Comparison of ENCODE assay signal across 9 cellular contexts in genomic region chr5:108818613-108819272, GRCh38.
DNase-seq lines count a peak whose midpoint lies in the region; ATAC-seq and TF ChIP-seq lines count a peak whose summit lies in the region.
"Had no signal": no experiment of that assay in that cellular context is flagged by ENCODE, and none has a peak within 500 bp of the region (broad histone marks: within the 10 kb centered on the region; RNA-seq: fewer than 3 reads in every experiment).

No MANE protein-coding gene starts in this region.

- H3K27me3 ChIP-seq in AG04450 (ENCODE audit: control insufficient read depth, insufficient read depth, low read length), result no peaks in the 10 kb centered on the region
- no peaks in the 10 kb centered on the region for H3K27me3 ChIP-seq in adipocyte (replicated peaks; ENCODE audit: control insufficient read depth, insufficient read depth, low read length)
- H3K27me3 ChIP-seq in HAP-1 (ENCODE audit: low read depth), result no peaks in the 10 kb centered on the region

- H3K4me1 ChIP-seq in adipocyte (ENCODE audit: control insufficient read depth, insufficient read depth, low read length), result peaks cover 10% of the 10 kb centered on the region
- peaks cover 9% of the 10 kb centered on the region for H3K4me1 ChIP-seq in HAP-1

- H3K36me3 ChIP-seq in adipocyte (ENCODE audit: control insufficient read depth, insufficient read depth, low read length, severe bottlenecking), result no peaks in the 10 kb centered on the region
- no peaks in the 10 kb centered on the region for H3K36me3 ChIP-seq in HAP-1 (replicated peaks)

- peak; percentile 99 for ATAC-seq in HG03097 (IDR thresholded peaks at IDR 0.05; ENCODE audit: low FRiP score, unreplicated experiment)

- CTCF ChIA-PET in AG04450 (lab: Charles Lee) (interaction anchor here (0.6 kb wide), 3 partner anchors 36 to 594 kb away, joined by 3 to 6 read pairs (median 4); no protein-coding TSS in a partner anchor), HEK293T (lab: Yijun Ruan, JAX) (no interaction called here)

- no peak overlapping the region for H3K9ac ChIP-seq in adipocyte (ENCODE audit: low read length)

- H3K9me3 ChIP-seq in AG04450 (ENCODE audit: control insufficient read depth, insufficient read depth, low read length), result no peaks in the 10 kb centered on the region
- no peaks in the 10 kb centered on the region for H3K9me3 ChIP-seq in adipocyte (ENCODE audit: control insufficient read depth, low read length)
- no peaks in the 10 kb centered on the region for H3K9me3 ChIP-seq in HAP-1

- in situ Hi-C loops in HAP-1 (cut with MboI; ENCODE audit: low sequenced_read_pairs), result no loop called here
- in situ Hi-C loops in G401 (cut with HindIII; ENCODE audit: low sequenced_read_pairs), result no loop called here

- DNase-seq in AG04450 (ENCODE audit: low read depth, low spot score), result peak; percentile 16
- DNase-seq in GM19240 (ENCODE audit: insufficient read length, low spot score), result peak; percentile 17
- DNase-seq in adipocyte (ENCODE audit: low read depth), result peak; percentile 50
- no peak for DNase-seq in HAP-1 (ENCODE audit: low spot score in 2 of 2)
- no peak for DNase-seq in G401 (ENCODE audit: low spot score)
- DNase-seq in DMS 273 (lab: John Stamatoyannopoulos, UW; ENCODE audit: unreplicated experiment), result no peak
- no peak for DNase-seq in HEK293T (ENCODE audit: extremely low spot score)

- TF ChIP-seq CTCF in AG04450 (IDR thresholded peaks at IDR 0.05; ENCODE audit: low read depth, low read length), result no peak

- H3K4me3 ChIP-seq in AG04450 (ENCODE audit: low read depth, low read length), result no peak overlapping the region
- no peak overlapping the region for H3K4me3 ChIP-seq in adipocyte (ENCODE audit: low read length)
- no peak overlapping the region for H3K4me3 ChIP-seq in HAP-1
- H3K4me3 ChIP-seq: SK-N-MC had no signal

- POLR2A ChIA-PET in AG04450 (lab: Yijun Ruan, JAX), result interaction anchor here (1.2 kb wide), 1 partner anchor 71 kb away, joined by 4 read pairs; the partner anchor contains the start of gene FER
- POLR2A ChIA-PET in HEK293T (lab: Yijun Ruan, JAX), result no interaction called here

- no peak overlapping the region for H3K27ac ChIP-seq in AG04450 (ENCODE audit: low read depth, low read length)
- H3K27ac ChIP-seq: SK-N-MC had no signal

TF ChIP-seq in HEK293T, 16 proteins besides CTCF, POLR2A, EP300 and RAD21:
- TF ChIP-seq FOXK2 (IDR thresholded peaks at IDR 0.05) (no peak), ZNF384 (IDR thresholded peaks at IDR 0.05) (no peak), ARNT (IDR thresholded peaks at IDR 0.05) (no peak), BHLHE40 (IDR thresholded peaks at IDR 0.05; ENCODE audit: borderline replicate concordance) (no peak), CTBP1 (IDR thresholded peaks at IDR 0.05; ENCODE audit: borderline replicate concordance) (no peak), ELF4 (IDR thresholded peaks at IDR 0.05) (no peak), SUZ12 (IDR thresholded peaks at IDR 0.05) (no peak), FOXA1 (IDR thresholded peaks at IDR 0.05) (no peak)
TF ChIP-seq in HEK293T: peak in this region for 0.

Comparison
In these comparisons a context has a peak if more than half of its experiments do, and no peak if none do; other contexts are left out.
1. DNase-seq: peak in AG04450 (single experiment), GM19240 (single experiment) and adipocyte (single experiment); none in HAP-1 (0 of 2), G401 (single experiment), DMS 273 (single experiment) and HEK293T (single experiment).